In genomic region chr1:23100074-23100748, GRCh38 we compare ENCODE assay signal across 1 cellular context.
TF ChIP-seq lines count a peak whose summit lies in the region.

No MANE protein-coding gene starts in this region.

TF ChIP-seq in GM12878, 131 proteins besides CTCF, POLR2A, EP300 and RAD21 (continued from another document and continues in another):
- TF ChIP-seq RUNX3 (IDR thresholded peaks at IDR 0.05; ENCODE audit: low read length) (peak; percentile 82), JUNB (IDR thresholded peaks at IDR 0.05) (0 out of 2 replicates have a peak, but pooled peaks have one; percentile 8), NR2C2 (IDR thresholded peaks at IDR 0.05; ENCODE audit: borderline replicate concordance, control insufficient read depth, insufficient read length, low read depth) (no peak), EED (IDR thresholded peaks at IDR 0.05; ENCODE audit: low read depth) (peak; percentile 57; the same call in 1 of the 2 replicates), KDM1A (IDR thresholded peaks at IDR 0.05; ENCODE audit: borderline replicate concordance) (no peak), RB1 (IDR thresholded peaks at IDR 0.05; ENCODE audit: borderline replicate concordance) (no peak), BHLHE40 (IDR thresholded peaks at IDR 0.05; ENCODE audit: borderline replicate concordance in 1 of 2, low read depth in 2 of 2, low read length in 1 of 2) (peak in 1 of 2 experiments; percentile 29; a peak in 1 of 4 replicates), CHD1 (IDR thresholded peaks at IDR 0.05; ENCODE audit: low read depth, low read length) (no peak), ZBED1 (IDR thresholded peaks at IDR 0.05; ENCODE audit: borderline replicate concordance) (no peak), ETV6 (conservative IDR thresholded peaks at IDR 0.05 in 1 of 2, IDR thresholded peaks at IDR 0.05 in 1 of 2; ENCODE audit: borderline replicate concordance in 1 of 2, low read depth in 1 of 2) (peak in 1 of 2 experiments; percentile 52; a peak in 1 of 4 replicates), EGR1 (IDR thresholded peaks at IDR 0.05; ENCODE audit: borderline replicate concordance in 1 of 2, low read depth in 2 of 2, low read length in 2 of 2) (no peak), ATF7 (IDR thresholded peaks at IDR 0.05; ENCODE audit: low read depth) (peak; percentile 65; the same call in 1 of the 2 replicates), CUX1 (IDR thresholded peaks at IDR 0.05; ENCODE audit: insufficient replicate concordance, low read depth, low read length) (no peak), ATF2 (IDR thresholded peaks at IDR 0.05; ENCODE audit: low read length) (no peak; the same call in 1 of the 2 replicates), NR2F1 (conservative IDR thresholded peaks at IDR 0.05) (peak; percentile 30; the same call in 1 of the 2 replicates), YY1 (IDR thresholded peaks at IDR 0.05; ENCODE audit: low read depth, low read length) (no peak), ZNF217 (IDR thresholded peaks at IDR 0.05) (no peak), POLR2AphosphoS5 (IDR thresholded peaks at IDR 0.05; ENCODE audit: low read length) (no peak), NKRF (conservative IDR thresholded peaks at IDR 0.05) (no peak)
- TF ChIP-seq, protein P1, sequence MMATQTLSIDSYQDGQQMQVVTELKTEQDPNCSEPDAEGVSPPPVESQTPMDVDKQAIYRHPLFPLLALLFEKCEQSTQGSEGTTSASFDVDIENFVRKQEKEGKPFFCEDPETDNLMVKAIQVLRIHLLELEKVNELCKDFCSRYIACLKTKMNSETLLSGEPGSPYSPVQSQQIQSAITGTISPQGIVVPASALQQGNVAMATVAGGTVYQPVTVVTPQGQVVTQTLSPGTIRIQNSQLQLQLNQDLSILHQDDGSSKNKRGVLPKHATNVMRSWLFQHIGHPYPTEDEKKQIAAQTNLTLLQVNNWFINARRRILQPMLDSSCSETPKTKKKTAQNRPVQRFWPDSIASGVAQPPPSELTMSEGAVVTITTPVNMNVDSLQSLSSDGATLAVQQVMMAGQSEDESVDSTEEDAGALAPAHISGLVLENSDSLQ (IDR thresholded peaks at IDR 0.05), result no peak
- TF ChIP-seq, protein P2, sequence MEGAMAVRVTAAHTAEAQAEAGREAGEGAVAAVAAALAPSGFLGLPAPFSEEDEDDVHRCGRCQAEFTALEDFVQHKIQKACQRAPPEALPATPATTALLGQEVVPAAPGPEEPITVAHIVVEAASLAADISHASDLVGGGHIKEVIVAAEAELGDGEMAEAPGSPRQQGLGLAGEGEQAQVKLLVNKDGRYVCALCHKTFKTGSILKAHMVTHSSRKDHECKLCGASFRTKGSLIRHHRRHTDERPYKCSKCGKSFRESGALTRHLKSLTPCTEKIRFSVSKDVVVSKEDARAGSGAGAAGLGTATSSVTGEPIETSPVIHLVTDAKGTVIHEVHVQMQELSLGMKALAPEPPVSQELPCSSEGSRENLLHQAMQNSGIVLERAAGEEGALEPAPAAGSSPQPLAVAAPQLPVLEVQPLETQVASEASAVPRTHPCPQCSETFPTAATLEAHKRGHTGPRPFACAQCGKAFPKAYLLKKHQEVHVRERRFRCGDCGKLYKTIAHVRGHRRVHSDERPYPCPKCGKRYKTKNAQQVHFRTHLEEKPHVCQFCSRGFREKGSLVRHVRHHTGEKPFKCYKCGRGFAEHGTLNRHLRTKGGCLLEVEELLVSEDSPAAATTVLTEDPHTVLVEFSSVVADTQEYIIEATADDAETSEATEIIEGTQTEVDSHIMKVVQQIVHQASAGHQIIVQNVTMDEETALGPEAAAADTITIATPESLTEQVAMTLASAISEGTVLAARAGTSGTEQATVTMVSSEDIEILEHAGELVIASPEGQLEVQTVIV (IDR thresholded peaks at IDR 0.05; ENCODE audit: borderline replicate concordance, partially characterized antibody), result no peak
- TF ChIP-seq, protein P3, sequence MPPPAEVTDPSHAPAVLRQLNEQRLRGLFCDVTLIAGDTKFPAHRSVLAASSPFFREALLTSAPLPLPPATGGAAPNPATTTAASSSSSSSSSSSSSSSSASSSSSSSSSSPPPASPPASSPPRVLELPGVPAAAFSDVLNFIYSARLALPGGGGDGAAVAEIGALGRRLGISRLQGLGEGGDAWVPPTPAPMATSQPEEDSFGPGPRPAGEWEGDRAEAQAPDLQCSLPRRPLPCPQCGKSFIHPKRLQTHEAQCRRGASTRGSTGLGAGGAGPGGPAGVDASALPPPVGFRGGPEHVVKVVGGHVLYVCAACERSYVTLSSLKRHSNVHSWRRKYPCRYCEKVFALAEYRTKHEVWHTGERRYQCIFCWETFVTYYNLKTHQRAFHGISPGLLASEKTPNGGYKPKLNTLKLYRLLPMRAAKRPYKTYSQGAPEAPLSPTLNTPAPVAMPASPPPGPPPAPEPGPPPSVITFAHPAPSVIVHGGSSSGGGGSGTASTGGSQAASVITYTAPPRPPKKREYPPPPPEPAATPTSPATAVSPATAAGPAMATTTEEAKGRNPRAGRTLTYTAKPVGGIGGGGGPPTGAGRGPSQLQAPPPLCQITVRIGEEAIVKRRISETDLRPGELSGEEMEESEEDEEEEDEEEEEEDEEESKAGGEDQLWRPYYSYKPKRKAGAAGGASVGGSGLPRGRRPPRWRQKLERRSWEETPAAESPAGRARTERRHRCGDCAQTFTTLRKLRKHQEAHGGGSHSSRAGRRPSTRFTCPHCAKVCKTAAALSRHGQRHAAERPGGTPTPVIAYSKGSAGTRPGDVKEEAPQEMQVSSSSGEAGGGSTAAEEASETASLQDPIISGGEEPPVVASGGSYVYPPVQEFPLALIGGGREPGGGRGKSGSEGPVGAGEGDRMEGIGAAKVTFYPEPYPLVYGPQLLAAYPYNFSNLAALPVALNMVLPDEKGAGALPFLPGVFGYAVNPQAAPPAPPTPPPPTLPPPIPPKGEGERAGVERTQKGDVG (CRISPR knock-in tag; IDR thresholded peaks at IDR 0.05), result no peak
- TF ChIP-seq, protein P4, sequence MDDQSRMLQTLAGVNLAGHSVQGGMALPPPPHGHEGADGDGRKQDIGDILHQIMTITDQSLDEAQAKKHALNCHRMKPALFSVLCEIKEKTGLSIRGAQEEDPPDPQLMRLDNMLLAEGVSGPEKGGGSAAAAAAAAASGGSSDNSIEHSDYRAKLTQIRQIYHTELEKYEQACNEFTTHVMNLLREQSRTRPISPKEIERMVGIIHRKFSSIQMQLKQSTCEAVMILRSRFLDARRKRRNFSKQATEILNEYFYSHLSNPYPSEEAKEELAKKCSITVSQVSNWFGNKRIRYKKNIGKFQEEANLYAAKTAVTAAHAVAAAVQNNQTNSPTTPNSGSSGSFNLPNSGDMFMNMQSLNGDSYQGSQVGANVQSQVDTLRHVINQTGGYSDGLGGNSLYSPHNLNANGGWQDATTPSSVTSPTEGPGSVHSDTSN (IDR thresholded peaks at IDR 0.05; ENCODE audit: insufficient replicate concordance, low read depth, low read length), result no peak
- TF ChIP-seq, protein P5, sequence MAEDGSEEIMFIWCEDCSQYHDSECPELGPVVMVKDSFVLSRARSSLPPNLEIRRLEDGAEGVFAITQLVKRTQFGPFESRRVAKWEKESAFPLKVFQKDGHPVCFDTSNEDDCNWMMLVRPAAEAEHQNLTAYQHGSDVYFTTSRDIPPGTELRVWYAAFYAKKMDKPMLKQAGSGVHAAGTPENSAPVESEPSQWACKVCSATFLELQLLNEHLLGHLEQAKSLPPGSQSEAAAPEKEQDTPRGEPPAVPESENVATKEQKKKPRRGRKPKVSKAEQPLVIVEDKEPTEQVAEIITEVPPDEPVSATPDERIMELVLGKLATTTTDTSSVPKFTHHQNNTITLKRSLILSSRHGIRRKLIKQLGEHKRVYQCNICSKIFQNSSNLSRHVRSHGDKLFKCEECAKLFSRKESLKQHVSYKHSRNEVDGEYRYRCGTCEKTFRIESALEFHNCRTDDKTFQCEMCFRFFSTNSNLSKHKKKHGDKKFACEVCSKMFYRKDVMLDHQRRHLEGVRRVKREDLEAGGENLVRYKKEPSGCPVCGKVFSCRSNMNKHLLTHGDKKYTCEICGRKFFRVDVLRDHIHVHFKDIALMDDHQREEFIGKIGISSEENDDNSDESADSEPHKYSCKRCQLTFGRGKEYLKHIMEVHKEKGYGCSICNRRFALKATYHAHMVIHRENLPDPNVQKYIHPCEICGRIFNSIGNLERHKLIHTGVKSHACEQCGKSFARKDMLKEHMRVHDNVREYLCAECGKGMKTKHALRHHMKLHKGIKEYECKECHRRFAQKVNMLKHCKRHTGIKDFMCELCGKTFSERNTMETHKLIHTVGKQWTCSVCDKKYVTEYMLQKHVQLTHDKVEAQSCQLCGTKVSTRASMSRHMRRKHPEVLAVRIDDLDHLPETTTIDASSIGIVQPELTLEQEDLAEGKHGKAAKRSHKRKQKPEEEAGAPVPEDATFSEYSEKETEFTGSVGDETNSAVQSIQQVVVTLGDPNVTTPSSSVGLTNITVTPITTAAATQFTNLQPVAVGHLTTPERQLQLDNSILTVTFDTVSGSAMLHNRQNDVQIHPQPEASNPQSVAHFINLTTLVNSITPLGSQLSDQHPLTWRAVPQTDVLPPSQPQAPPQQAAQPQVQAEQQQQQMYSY (CRISPR knock-in tag; IDR thresholded peaks at IDR 0.05), result no peak
- TF ChIP-seq, protein P6, sequence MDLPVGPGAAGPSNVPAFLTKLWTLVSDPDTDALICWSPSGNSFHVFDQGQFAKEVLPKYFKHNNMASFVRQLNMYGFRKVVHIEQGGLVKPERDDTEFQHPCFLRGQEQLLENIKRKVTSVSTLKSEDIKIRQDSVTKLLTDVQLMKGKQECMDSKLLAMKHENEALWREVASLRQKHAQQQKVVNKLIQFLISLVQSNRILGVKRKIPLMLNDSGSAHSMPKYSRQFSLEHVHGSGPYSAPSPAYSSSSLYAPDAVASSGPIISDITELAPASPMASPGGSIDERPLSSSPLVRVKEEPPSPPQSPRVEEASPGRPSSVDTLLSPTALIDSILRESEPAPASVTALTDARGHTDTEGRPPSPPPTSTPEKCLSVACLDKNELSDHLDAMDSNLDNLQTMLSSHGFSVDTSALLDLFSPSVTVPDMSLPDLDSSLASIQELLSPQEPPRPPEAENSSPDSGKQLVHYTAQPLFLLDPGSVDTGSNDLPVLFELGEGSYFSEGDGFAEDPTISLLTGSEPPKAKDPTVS (IDR thresholded peaks at IDR 0.05; ENCODE audit: low read depth, low read length), result no peak
- TF ChIP-seq, protein P7, sequence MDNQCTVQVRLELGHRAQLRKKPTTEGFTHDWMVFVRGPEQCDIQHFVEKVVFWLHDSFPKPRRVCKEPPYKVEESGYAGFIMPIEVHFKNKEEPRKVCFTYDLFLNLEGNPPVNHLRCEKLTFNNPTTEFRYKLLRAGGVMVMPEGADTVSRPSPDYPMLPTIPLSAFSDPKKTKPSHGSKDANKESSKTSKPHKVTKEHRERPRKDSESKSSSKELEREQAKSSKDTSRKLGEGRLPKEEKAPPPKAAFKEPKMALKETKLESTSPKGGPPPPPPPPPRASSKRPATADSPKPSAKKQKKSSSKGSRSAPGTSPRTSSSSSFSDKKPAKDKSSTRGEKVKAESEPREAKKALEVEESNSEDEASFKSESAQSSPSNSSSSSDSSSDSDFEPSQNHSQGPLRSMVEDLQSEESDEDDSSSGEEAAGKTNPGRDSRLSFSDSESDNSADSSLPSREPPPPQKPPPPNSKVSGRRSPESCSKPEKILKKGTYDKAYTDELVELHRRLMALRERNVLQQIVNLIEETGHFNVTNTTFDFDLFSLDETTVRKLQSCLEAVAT (IDR thresholded peaks at IDR 0.05), result no peak
